ENCODE assay signal across 16 cellular contexts in genomic region chr1:70909262-70909817, GRCh38.
DNase-seq lines count a peak whose midpoint lies in the region; ATAC-seq, FAIRE-seq and TF ChIP-seq lines count a peak whose summit lies in the region.
"Had no signal": no experiment of that assay in that cellular context is flagged by ENCODE, and none has a peak within 500 bp of the region (broad histone marks: within the 10 kb centered on the region; RNA-seq: fewer than 3 reads in every experiment).

No MANE protein-coding gene starts in this region.

- peak overlapping the region; percentile 2 for H3K27ac Mint-ChIP-seq in CD8-positive, alpha-beta T cell
- H3K27ac Mint-ChIP-seq in activated T-helper 2 cell treated with anti-CD3 and anti-CD28 coated beads, Interferon-gamma antibody, Interleukin-2, Interleukin-4, amounts not matched to agents 10 μg/mL and 5 μg/mL and 100 μg/mL, durations not matched to agents 14 hours and 24 hours and 36 hours = peak overlapping the region; percentile 7
- H3K27ac Mint-ChIP-seq: CD8-positive, alpha-beta memory T cell had no signal

- H3K9me3 ChIP-seq in CD8-positive, alpha-beta T cell (ENCODE audit: low read length) = no peaks in the 10 kb centered on the region

- no peak for TF ChIP-seq POLR2A in H54 (IDR thresholded peaks at IDR 0.05; ENCODE audit: low read depth, low read length)

- H3K4me3 ChIP-seq in CD8-positive, alpha-beta T cell (ENCODE audit: low read depth, low read length) = no peak overlapping the region

- no peaks in the 10 kb centered on the region for H3K27me3 ChIP-seq in CD8-positive, alpha-beta T cell (ENCODE audit: insufficient read depth, low read length)

- DNase-seq in CD8-positive, alpha-beta T cell = no peak
- peak; percentile 74 for DNase-seq in OCI-M1 (lab: John Stamatoyannopoulos, UW)
- DNase-seq in activated T-helper 2 cell treated with anti-CD3 and anti-CD28 coated beads, Interferon-gamma antibody, Interleukin-2, Interleukin-4, amounts not matched to agents 10 μg/mL and 5 μg/mL and 100 μg/mL, durations not matched to agents 14 hours and 24 hours and 36 hours (ENCODE audit: low spot score) = no peak
- no peak for DNase-seq in H54 (ENCODE audit: insufficient read length, low spot score)
- no peak for DNase-seq in left cardiac atrium
- DNase-seq in activated T-cell treated with anti-CD3 and anti-CD28 coated beads, Interleukin-2, amount 50 U/mL, for 4 hours = no peak
- DNase-seq: CD8-positive, alpha-beta memory T cell; DMS 273 treated with DMSO at 0.1 percent for 48 hours; NCI-H1105; NCI-H1694 treated with DMSO at 0.1 percent for 48 hours; NCI-H748 treated with DMSO at 0.1 percent for 48 hours had no signal

- H3K4me1 ChIP-seq in CD8-positive, alpha-beta T cell (ENCODE audit: insufficient read depth, low read length) = no peaks in the 10 kb centered on the region

- H3K4me3 Mint-ChIP-seq in CD8-positive, alpha-beta T cell = no peak overlapping the region
- H3K4me3 Mint-ChIP-seq in activated T-helper 2 cell treated with anti-CD3 and anti-CD28 coated beads, Interferon-gamma antibody, Interleukin-2, Interleukin-4, amounts not matched to agents 10 μg/mL and 5 μg/mL and 100 μg/mL, durations not matched to agents 14 hours and 24 hours and 36 hours (ENCODE audit: low read depth) = no peak overlapping the region
- no peak overlapping the region for H3K4me3 Mint-ChIP-seq in activated T-cell treated with anti-CD3 and anti-CD28 coated beads, Interleukin-2, amount 50 U/mL, for 4 hours
- H3K4me3 Mint-ChIP-seq: CD8-positive, alpha-beta memory T cell had no signal

- H3K36me3 Mint-ChIP-seq in CD8-positive, alpha-beta T cell = no peaks in the 10 kb centered on the region
- peaks cover 5% of the 10 kb centered on the region for H3K36me3 Mint-ChIP-seq in activated T-helper 2 cell treated with anti-CD3 and anti-CD28 coated beads, Interferon-gamma antibody, Interleukin-2, Interleukin-4, amounts not matched to agents 10 μg/mL and 5 μg/mL and 100 μg/mL, durations not matched to agents 14 hours and 24 hours and 36 hours (ENCODE audit: low read depth)
- no peaks in the 10 kb centered on the region for H3K36me3 Mint-ChIP-seq in activated T-cell treated with anti-CD3 and anti-CD28 coated beads, Interleukin-2, amount 50 U/mL, for 4 hours (ENCODE audit: insufficient read depth)
- H3K36me3 Mint-ChIP-seq: CD8-positive, alpha-beta memory T cell had no signal

- no peak overlapping the region for H3K27ac ChIP-seq in CD8-positive, alpha-beta T cell (ENCODE audit: low read depth, low read length)

- H3K4me1 Mint-ChIP-seq in CD8-positive, alpha-beta T cell (ENCODE audit: low read depth) = peaks cover 7% of the 10 kb centered on the region
- H3K4me1 Mint-ChIP-seq in activated T-helper 2 cell treated with anti-CD3 and anti-CD28 coated beads, Interferon-gamma antibody, Interleukin-2, Interleukin-4, amounts not matched to agents 10 μg/mL and 5 μg/mL and 100 μg/mL, durations not matched to agents 14 hours and 24 hours and 36 hours (ENCODE audit: low read depth) = peaks cover 18% of the 10 kb centered on the region
- H3K4me1 Mint-ChIP-seq in activated T-cell treated with anti-CD3 and anti-CD28 coated beads, Interleukin-2, amount 50 U/mL, for 4 hours (ENCODE audit: low read depth) = no peaks in the 10 kb centered on the region
- H3K4me1 Mint-ChIP-seq: CD8-positive, alpha-beta memory T cell had no signal

- no peak for ATAC-seq in CD8-positive, alpha-beta T cell
- ATAC-seq in HG03342 (IDR thresholded peaks at IDR 0.05; ENCODE audit: unreplicated experiment) = peak; percentile 6
- ATAC-seq in left cardiac atrium = no peak
- ATAC-seq in activated T-cell treated with anti-CD3 and anti-CD28 coated beads, Interleukin-2, amount 50 U/mL, for 4 hours = no peak
- ATAC-seq: Panc1, Right ventricle myocardium inferior, SK-N-SH treated with all-trans-retinoic acid at 6 μM for 48 hours had no signal

- no peak for TF ChIP-seq CTCF in CD8-positive, alpha-beta T cell (IDR thresholded peaks at IDR 0.05)

- POLR2A ChIA-PET in CD8-positive, alpha-beta T cell (lab: Charles Lee) = no interaction called here

- intact Hi-C loops in CD8-positive, alpha-beta T cell (cut with DNase I, micrococcal nuclease) = no loop called here
- intact Hi-C loops in activated T-helper 2 cell treated with anti-CD3 and anti-CD28 coated beads, Interferon-gamma antibody, Interleukin-2, Interleukin-4, amounts not matched to agents 10 μg/mL and 5 μg/mL and 100 μg/mL, durations not matched to agents 14 hours and 24 hours and 36 hours (cut with micrococcal nuclease) = no loop called here
- intact Hi-C loops in left cardiac atrium (cut with DNase I) = no loop called here

- CTCF ChIA-PET in CD8-positive, alpha-beta T cell (lab: Charles Lee) = no interaction called here

- no peak for FAIRE-seq in H54 (lab: Jason Lieb, UNC)
- FAIRE-seq: H1 had no signal

- H3K27me3 Mint-ChIP-seq in CD8-positive, alpha-beta T cell (ENCODE audit: low read depth) = no peaks in the 10 kb centered on the region
- H3K27me3 Mint-ChIP-seq in activated T-helper 2 cell treated with anti-CD3 and anti-CD28 coated beads, Interferon-gamma antibody, Interleukin-2, Interleukin-4, amounts not matched to agents 10 μg/mL and 5 μg/mL and 100 μg/mL, durations not matched to agents 14 hours and 24 hours and 36 hours (ENCODE audit: low read depth) = peaks cover 8% of the 10 kb centered on the region
- H3K27me3 Mint-ChIP-seq in activated T-cell treated with anti-CD3 and anti-CD28 coated beads, Interleukin-2, amount 50 U/mL, for 4 hours (ENCODE audit: low read depth) = no peaks in the 10 kb centered on the region
- H3K27me3 Mint-ChIP-seq: CD8-positive, alpha-beta memory T cell had no signal

- H3K36me3 ChIP-seq in CD8-positive, alpha-beta T cell (ENCODE audit: insufficient read depth, low read length) = no peaks in the 10 kb centered on the region

- H3K9me3 Mint-ChIP-seq in CD8-positive, alpha-beta T cell = no peaks in the 10 kb centered on the region
- H3K9me3 Mint-ChIP-seq in activated T-helper 2 cell treated with anti-CD3 and anti-CD28 coated beads, Interferon-gamma antibody, Interleukin-2, Interleukin-4, amounts not matched to agents 10 μg/mL and 5 μg/mL and 100 μg/mL, durations not matched to agents 14 hours and 24 hours and 36 hours = peaks cover 12% of the 10 kb centered on the region
- peaks cover 6% of the 10 kb centered on the region for H3K9me3 Mint-ChIP-seq in activated T-cell treated with anti-CD3 and anti-CD28 coated beads, Interleukin-2, amount 50 U/mL, for 4 hours
